ENCODE assay signal across 8 cellular contexts in the genomic region with DNA sequence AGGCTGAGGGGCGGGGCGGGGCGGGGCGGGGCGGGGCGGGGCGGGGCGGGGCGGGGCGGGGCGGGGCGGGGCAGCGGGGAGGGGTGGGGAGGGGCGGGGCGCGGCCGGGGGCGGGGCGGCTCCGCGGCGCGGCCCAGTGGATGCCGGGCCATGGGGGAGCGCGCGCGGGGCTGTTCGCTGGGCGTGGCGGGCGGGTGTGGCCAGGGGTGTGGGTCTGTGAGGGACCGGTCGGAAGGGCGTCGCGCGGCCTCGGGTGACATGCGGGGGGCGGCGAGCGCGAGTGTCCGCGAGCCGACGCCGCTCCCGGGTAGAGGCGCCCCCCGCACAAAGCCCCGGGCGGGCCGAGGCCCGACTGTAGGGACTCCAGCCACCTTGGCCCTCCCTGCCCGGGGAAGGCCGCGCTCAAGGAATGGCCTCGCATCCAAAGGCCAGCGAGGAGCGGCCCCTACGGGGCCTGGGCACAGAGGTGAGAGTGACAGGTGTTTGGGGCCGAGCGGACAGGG. TPM values are rescaled to one million over a fixed set of nuclear protein-coding genes. Genes with fewer than 3 reads are reported as not detected.
DNase-seq lines count a peak whose midpoint lies in the region; ATAC-seq and TF ChIP-seq lines count a peak whose summit lies in the region.

A gene (plus strand): TSS at position 188 of the 503 bp plus-strand sequence. CDS start 71 bp downstream, at position 259.

- in situ Hi-C loops in transverse colon (cut with MboI; ENCODE audit: low pct_ligation_motif_present in 1 of 4, low pct_unique_long_range_greater_than_20kb in 1 of 4, low sequenced_read_pairs in 3 of 4): no loop called here

- H3K27ac ChIP-seq in ACC112 (ENCODE audit: low read depth, low read length) (peak within 1 kb of the TSS; percentile 60), HUES6 (ENCODE audit: low read depth, low read length) (peak within 1 kb of the TSS; percentile 91), transverse colon (peak within 1 kb of the TSS; percentile 81 to 96 (median 90))

- H3K9me3 ChIP-seq in HUES6 (ENCODE audit: control insufficient read depth, insufficient read depth, low read depth, low read length) (peaks cover 43% of the 10 kb centered on the region), transverse colon (peaks cover 20 to 87% of the 10 kb centered on the region in 2 donors)

- peaks cover 6% of the 10 kb centered on the region for H3K79me2 ChIP-seq in ACC112 (ENCODE audit: control insufficient read depth, insufficient read depth, low read length, unreplicated experiment)

- POLR2A ChIA-PET in activated B cell treated with CpG ODN at 0.5 μM for 24 hours (lab: Charles Lee): interaction anchor here (0.6 to 2.0 kb wide), 3 partner anchors 27 to 224 kb away, joined by 5 to 6 read pairs (median 6); a partner anchor contains a TSS
- POLR2A ChIA-PET in naive thymus-derived CD8-positive, alpha-beta T cell (lab: Charles Lee): interaction anchor here (0.9 to 1.1 kb wide), 3 partner anchors 11 to 225 kb away, joined by 3 to 4 read pairs (median 3); a partner anchor contains a TSS
- POLR2A ChIA-PET in GM10248 (lab: Yijun Ruan, JAX): no interaction called here

- intact Hi-C loops in activated B cell treated with CpG ODN at 0.5 μM for 24 hours (cut with micrococcal nuclease) (loop anchor here (1.0 kb wide), 7 partner anchors 28 to 146 kb away; a partner anchor contains a TSS), transverse colon (cut with DNase I; ENCODE audit: low total_unique reads) (loop anchor here (2.0 kb wide), 1 partner anchor 32 kb away; a partner anchor contains a TSS)

- CTCF ChIA-PET in activated B cell treated with CpG ODN at 0.5 μM for 24 hours (lab: Charles Lee): no interaction called here
- CTCF ChIA-PET in GM10248 (lab: Yijun Ruan, JAX): no interaction called here

- peak within 1 kb of the TSS; percentile 91 for H3K4me3 Mint-ChIP-seq in activated B cell treated with CpG ODN at 0.5 μM for 24 hours
- peak within 1 kb of the TSS; percentile 88 to 98 (median 93) for H3K4me3 Mint-ChIP-seq in naive thymus-derived CD8-positive, alpha-beta T cell

- ATAC-seq in GM19023 (IDR thresholded peaks at IDR 0.05; ENCODE audit: unreplicated experiment) (peak; percentile 35), activated B cell treated with CpG ODN at 0.5 μM for 24 hours (ENCODE audit: low read depth) (peak; percentile 73)
- peak; percentile 59 to 73 for ATAC-seq in naive thymus-derived CD8-positive, alpha-beta T cell

- peaks cover 19% of the 10 kb centered on the region for H3K4me1 Mint-ChIP-seq in activated B cell treated with CpG ODN at 0.5 μM for 24 hours
- peaks cover 6 to 28% (median 25%) of the 10 kb centered on the region in 4 donors for H3K4me1 Mint-ChIP-seq in naive thymus-derived CD8-positive, alpha-beta T cell

- 7% methylated on average over 10 of the region's 65 CpGs; no CpG with 5 or more reads in 1 of the 2 donors for WGBS in transverse colon (ENCODE audit: low coverage in 1 of 2), 2 donors

- H3K36me3 ChIP-seq in ACC112 (ENCODE audit: insufficient read depth, low read length) (peaks cover 9% of the 10 kb centered on the region), HUES6 (ENCODE audit: control insufficient read depth, insufficient read depth, low read length) (0 out of 2 replicates have a peak, but pooled peaks cover 3% of the 10 kb centered on the region), transverse colon (peaks cover 0 to 9% (median 4%) of the 10 kb centered on the region in 4 donors)

- H3K4me1 ChIP-seq in ACC112 (ENCODE audit: control insufficient read depth, insufficient read depth, low read length, unreplicated experiment): no peaks in the 10 kb centered on the region
- H3K4me1 ChIP-seq in HUES6 (ENCODE audit: control insufficient read depth, insufficient read depth, low read length): no peaks in the 10 kb centered on the region
- H3K4me1 ChIP-seq in transverse colon: peaks cover 0 to 16% (median 3%) of the 10 kb centered on the region in 4 donors

- H3K27me3 ChIP-seq in ACC112 (ENCODE audit: insufficient read depth, low read length) (no peaks in the 10 kb centered on the region), HUES6 (ENCODE audit: control insufficient read depth, insufficient read depth, low read length) (no peaks in the 10 kb centered on the region), transverse colon (no peaks in the 10 kb centered on the region)

- H3K27me3 Mint-ChIP-seq in activated B cell treated with CpG ODN at 0.5 μM for 24 hours: no peaks in the 10 kb centered on the region
- H3K27me3 Mint-ChIP-seq in naive thymus-derived CD8-positive, alpha-beta T cell: peaks cover 0 to 7% (median 0%) of the 10 kb centered on the region in 5 donors

- peak within 1 kb of the TSS; percentile 94 for H3K9ac ChIP-seq in HUES6 (ENCODE audit: low read length)

- no peak for TF ChIP-seq EP300 in transverse colon (IDR thresholded peaks at IDR 0.05; ENCODE audit: low read depth)

- TF ChIP-seq CTCF in activated B cell treated with CpG ODN at 0.5 μM for 24 hours (IDR thresholded peaks at IDR 0.05) (no peak), epithelial cell of proximal tubule (conservative IDR thresholded peaks at IDR 0.05; ENCODE audit: low read depth, low read length) (no peak), transverse colon (IDR thresholded peaks at IDR 0.05) (no peak), GM10248 (IDR thresholded peaks at IDR 0.05; ENCODE audit: control extremely low read depth, extremely low read depth, low read depth, missing control alignments) (no peak)

- H3K36me3 Mint-ChIP-seq in activated B cell treated with CpG ODN at 0.5 μM for 24 hours (ENCODE audit: low read depth): peaks cover 49% of the 10 kb centered on the region
- peaks cover 27 to 77% (median 45%) of the 10 kb centered on the region in 3 donors for H3K36me3 Mint-ChIP-seq in naive thymus-derived CD8-positive, alpha-beta T cell

- H3K27ac Mint-ChIP-seq in activated B cell treated with CpG ODN at 0.5 μM for 24 hours: peak within 1 kb of the TSS; percentile 94
- H3K27ac Mint-ChIP-seq in naive thymus-derived CD8-positive, alpha-beta T cell: peak within 1 kb of the TSS; percentile 82 to 99 (median 95)

- peak within 1 kb of the TSS; percentile 98 for H3K4me3 ChIP-seq in ACC112 (ENCODE audit: low read depth, low read length)
- H3K4me3 ChIP-seq in HUES6 (ENCODE audit: low read depth, low read length): peak within 1 kb of the TSS; percentile 97
- peak within 1 kb of the TSS; percentile 80 for H3K4me3 ChIP-seq in epithelial cell of proximal tubule (ENCODE audit: low read depth, low read length)
- H3K4me3 ChIP-seq in transverse colon: peak within 1 kb of the TSS; percentile 69 to 94 (median 74)

- no peak for TF ChIP-seq POLR2A in transverse colon (IDR thresholded peaks at IDR 0.05)

- peaks cover 36% of the 10 kb centered on the region for H3K9me3 Mint-ChIP-seq in activated B cell treated with CpG ODN at 0.5 μM for 24 hours
- peaks cover 0 to 85% (median 44%) of the 10 kb centered on the region in 9 donors for H3K9me3 Mint-ChIP-seq in naive thymus-derived CD8-positive, alpha-beta T cell

- H2AFZ ChIP-seq in ACC112 (ENCODE audit: low read length, unreplicated experiment): peak within 1 kb of the TSS; percentile 94

- DNase-seq in activated B cell treated with CpG ODN at 0.5 μM for 24 hours (peak; percentile 64), epithelial cell of proximal tubule (ENCODE audit: low read depth) (no peak), transverse colon (peak; percentile 81), GM10248 (ENCODE audit: extremely low spot score) (no peak)
- peak in 3 of 10 donors; percentile 15 to 88 (median 75) for DNase-seq in naive thymus-derived CD8-positive, alpha-beta T cell

RNA-seq across cellular contexts. Expression of the gene that starts here (rescaled TPM):
- total RNA-seq in activated B cell treated with CpG ODN at 0.5 μM for 24 hours (6.2 and 6.5 TPM in 2 replicates), epithelial cell of proximal tubule (7.9 and 12.2 TPM in 2 replicates), transverse colon (1 to 10 TPM in 3 of 4 donors, under 1 TPM in 1; 0.20 to 5.4 (median 2.2) TPM)
- 10 to 100 TPM; 11.7 to 13.3 TPM for total RNA-seq in naive thymus-derived CD8-positive, alpha-beta T cell
- 1 to 10 TPM in 2 of 3 donors, under 1 TPM in 1; 0.93 to 2.8 (median 1.7) TPM for polyA plus RNA-seq in naive thymus-derived CD8-positive, alpha-beta T cell

Comparison
In these comparisons a context has a peak if more than half of its experiments do, and no peak if none do; other contexts are left out.
1. DNase-seq: peak in activated B cell treated with CpG ODN at 0.5 μM for 24 hours (single experiment) and transverse colon (single experiment); none in epithelial cell of proximal tubule (single experiment) and GM10248 (single experiment).
2. Peak in every context shown above with its lines, with median percentiles within 50 percentile points of each other: H3K27ac ChIP-seq, H3K4me3 ChIP-seq and ATAC-seq.